Comparison of ENCODE assay signal across 1 cellular context in the genomic region with DNA sequence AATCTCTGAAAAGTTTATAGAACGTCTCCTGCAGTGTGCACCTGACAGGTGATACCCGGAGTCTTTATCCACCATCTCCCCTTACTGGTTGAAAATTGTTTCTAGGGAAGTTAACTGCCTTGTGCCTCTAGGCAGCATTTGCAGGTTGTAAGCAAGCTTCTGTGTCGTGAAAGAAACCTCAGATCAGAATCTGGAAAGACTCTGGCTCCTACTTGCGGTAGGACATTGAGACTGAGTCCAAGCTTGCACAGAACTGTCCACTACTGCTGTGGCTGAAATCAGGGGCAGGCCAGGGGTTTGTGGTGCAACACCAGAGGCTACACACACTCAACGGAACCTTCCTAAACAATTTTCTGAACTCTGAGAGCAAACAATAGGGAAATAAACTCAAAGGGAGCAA.
A peak's percentile ranks its signal among the peaks of the same experiment; 100 is the strongest.
TF ChIP-seq lines count a peak whose summit lies in the region.

No MANE protein-coding gene starts in this region.

TF ChIP-seq in K562, 482 proteins besides CTCF, POLR2A, EP300 and RAD21 (continued from another document):
- TF ChIP-seq TEAD2 (tag; IDR thresholded peaks at IDR 0.05) (no peak), NEUROD1 (IDR thresholded peaks at IDR 0.05; ENCODE audit: borderline replicate concordance, low read depth, low read length, partially characterized antibody) (no peak), SRSF1 (IDR thresholded peaks at IDR 0.05; ENCODE audit: low read depth, low read length) (no peak), ZNF766 (CRISPR knock-in tag; conservative IDR thresholded peaks at IDR 0.05) (peak; percentile 96)
